15 cellular contexts compared by ENCODE assay signal in genomic region chr11:46903846-46904245, GRCh38. TPM values are rescaled to one million over a fixed set of nuclear protein-coding genes. Genes with fewer than 3 reads are reported as not detected.
DNase-seq lines count a peak whose midpoint lies in the region; ATAC-seq and TF ChIP-seq lines count a peak whose summit lies in the region.
"Had no signal": no experiment of that assay in that cellular context is flagged by ENCODE, and none has a peak within 500 bp of the region (broad histone marks: within the 10 kb centered on the region; RNA-seq: fewer than 3 reads in every experiment).

No MANE protein-coding gene starts in this region.

- no peak for DNase-seq in Karpas-422
- peak in 57 of 58 donors; percentile 21 to 99 (median 91) for DNase-seq in anterior cingulate cortex (lab: John Stamatoyannopoulos, UW)
- no peak for DNase-seq in right atrium auricular region (ENCODE audit: low spot score)
- peak; percentile 76 for DNase-seq in retina
- no peak for DNase-seq in glutamatergic neuron
- no peak for DNase-seq in upper lobe of right lung
- DNase-seq: activated CD4-positive, CD25-positive, alpha-beta regulatory T cell treated with anti-CD3 and anti-CD28 coated beads, Interleukin-2, amount 50 U/mL, for 72 hours; BE2C; cortex of kidney; esophagus squamous epithelium; mesenchymal stem cell; NCI-H510A had no signal

- peaks cover 2% of the 10 kb centered on the region for H3K9me3 Mint-ChIP-seq in glutamatergic neuron (ENCODE audit: unreplicated experiment)

- H3K9ac ChIP-seq in Karpas-422 (ENCODE audit: low read length), result peak overlapping the region; percentile 39; the same call in 1 of the 2 replicates

- H4K20me1 ChIP-seq in Karpas-422 (ENCODE audit: insufficient read depth, low read depth, low read length), result no peaks in the 10 kb centered on the region

- no peak overlapping the region for H3K4me3 Mint-ChIP-seq in glutamatergic neuron (ENCODE audit: unreplicated experiment)

- no peaks in the 10 kb centered on the region for H3K79me2 ChIP-seq in Karpas-422 (ENCODE audit: low read length)

- H3K9me3 ChIP-seq in Karpas-422 (ENCODE audit: low read length) (no peaks in the 10 kb centered on the region), right atrium auricular region (no peaks in the 10 kb centered on the region), upper lobe of right lung (no peaks in the 10 kb centered on the region)
- H3K9me3 ChIP-seq: BE2C, esophagus squamous epithelium, ovary, upper lobe of left lung had no signal

- H3K4me2 ChIP-seq in Karpas-422 (ENCODE audit: low read depth, low read length, poor library complexity, severe bottlenecking), result no peak overlapping the region

- H3K9me2 ChIP-seq in Karpas-422 (replicated peaks; ENCODE audit: insufficient read depth, low read length), result no peaks in the 10 kb centered on the region

- H3K27ac ChIP-seq in Karpas-422 (ENCODE audit: low read length) (no peak overlapping the region; the same call in 1 of the 2 replicates), right atrium auricular region (peak overlapping the region; percentile 69 to 73), upper lobe of right lung (no peak overlapping the region)
- H3K27ac ChIP-seq: esophagus squamous epithelium, ovary, upper lobe of left lung had no signal

- H3K36me3 Mint-ChIP-seq in glutamatergic neuron (ENCODE audit: unreplicated experiment), result no peaks in the 10 kb centered on the region

- H3K36me3 ChIP-seq in Karpas-422 (ENCODE audit: insufficient read depth, low read length) (no peaks in the 10 kb centered on the region), right atrium auricular region (peaks cover 13% of the 10 kb centered on the region), upper lobe of right lung (no peaks in the 10 kb centered on the region)
- H3K36me3 ChIP-seq: BE2C, ovary had no signal

- H3K27me3 Mint-ChIP-seq in glutamatergic neuron (ENCODE audit: unreplicated experiment), result peaks cover 5% of the 10 kb centered on the region

- H3K27ac Mint-ChIP-seq in glutamatergic neuron (ENCODE audit: unreplicated experiment), result no peak overlapping the region

- intact Hi-C loops in upper lobe of right lung (cut with DNase I), result no loop called here

- no peak for ATAC-seq in GM21360 (IDR thresholded peaks at IDR 0.05; ENCODE audit: unreplicated experiment)
- ATAC-seq in upper lobe of right lung, result no peak

- peaks cover 13% of the 10 kb centered on the region for H3K4me1 ChIP-seq in Karpas-422 (ENCODE audit: low read length)
- H3K4me1 ChIP-seq in right atrium auricular region, result peaks cover 0 to 22% of the 10 kb centered on the region in 2 donors
- no peaks in the 10 kb centered on the region for H3K4me1 ChIP-seq in upper lobe of right lung
- H3K4me1 ChIP-seq: BE2C, upper lobe of left lung had no signal

- peaks cover 2% of the 10 kb centered on the region for H3K4me1 Mint-ChIP-seq in glutamatergic neuron (ENCODE audit: low read depth, unreplicated experiment)

- no peak overlapping the region for H2AFZ ChIP-seq in Karpas-422 (ENCODE audit: low read length)

- H3K4me3 ChIP-seq in Karpas-422 (ENCODE audit: low read length), result no peak overlapping the region
- no peak overlapping the region for H3K4me3 ChIP-seq in right atrium auricular region
- H3K4me3 ChIP-seq in upper lobe of right lung, result no peak overlapping the region
- H3K4me3 ChIP-seq: esophagus squamous epithelium, ovary, upper lobe of left lung had no signal

- TF ChIP-seq CTCF in right atrium auricular region (IDR thresholded peaks at IDR 0.05), result no peak
- TF ChIP-seq CTCF in glutamatergic neuron (IDR thresholded peaks at IDR 0.05; ENCODE audit: partially characterized antibody, unreplicated experiment), result no peak
- TF ChIP-seq CTCF in upper lobe of right lung (IDR thresholded peaks at IDR 0.05), result no peak

- H3K27me3 ChIP-seq in Karpas-422 (ENCODE audit: low read length) (no peaks in the 10 kb centered on the region), right atrium auricular region (no peaks in the 10 kb centered on the region), upper lobe of right lung (no peaks in the 10 kb centered on the region)
- H3K27me3 ChIP-seq: BE2C, esophagus squamous epithelium, ovary, upper lobe of left lung had no signal

RNA-seq across cellular contexts. Expression of gene LRP4, which starts 14.5 kb away (rescaled TPM):
- 2.6 and 3.9 TPM in 2 replicates for total RNA-seq in Karpas-422 (2014; rRNA removed; shearing (Covaris generic); ENCODE audit: low replicate concordance)
- total RNA-seq in right atrium auricular region (10 to 100 TPM; 22.5 to 29.6 TPM), glutamatergic neuron (ENCODE audit: unreplicated experiment) (25.0 TPM), upper lobe of right lung (14.0 TPM)

RNA-seq across cellular contexts. Expression of gene CSTPP1, which starts 32.7 kb away (rescaled TPM):
- total RNA-seq in Karpas-422 (2014; rRNA removed; shearing (Covaris generic); ENCODE audit: low replicate concordance), result 61.1 and 78.4 TPM in 2 replicates
- total RNA-seq in right atrium auricular region (10 to 100 TPM in 1 of 2 donors, 1 to 10 TPM in 1; 8.1 to 14.0 TPM), glutamatergic neuron (ENCODE audit: unreplicated experiment) (35.5 TPM), upper lobe of right lung (26.2 TPM)

RNA-seq across cellular contexts. Expression of gene CKAP5, which starts 57.8 kb away (rescaled TPM):
- 70.0 and 82.2 TPM in 2 replicates for total RNA-seq in Karpas-422 (2014; rRNA removed; shearing (Covaris generic); ENCODE audit: low replicate concordance)
- 10 to 100 TPM; 30.9 to 43.2 TPM for total RNA-seq in right atrium auricular region
- total RNA-seq in glutamatergic neuron (ENCODE audit: unreplicated experiment), result 193 TPM
- 56.3 TPM for total RNA-seq in upper lobe of right lung

Comparison
In these comparisons a context has a peak if more than half of its experiments do, and no peak if none do; other contexts are left out.
1. DNase-seq: peak in anterior cingulate cortex (57 of 58) and retina (single experiment); none in Karpas-422 (single experiment), right atrium auricular region (single experiment), glutamatergic neuron (single experiment) and upper lobe of right lung (single experiment).
2. H3K27ac ChIP-seq: peak in right atrium auricular region (2 of 2); none in Karpas-422 (single experiment) and upper lobe of right lung (single experiment).